23 cellular contexts compared by ENCODE assay signal in genomic region chr7:13448243-13448642, GRCh38.
"Had no signal": no experiment of that assay in that cellular context is flagged by ENCODE, and none has a peak within 500 bp of the region (broad histone marks: within the 10 kb centered on the region; RNA-seq: fewer than 3 reads in every experiment).

No MANE protein-coding gene starts in this region.

- H3K27me3 ChIP-seq: esophagus muscularis mucosa, gastrocnemius medialis, neural progenitor cell, upper lobe of right lung had no signal

- H3K9me3 Mint-ChIP-seq: neural progenitor cell had no signal

- ATAC-seq: activated T-cell treated with anti-CD3 and anti-CD28 coated beads, Interleukin-2, amount 50 U/mL, for 4 hours; gastrocnemius medialis; left ventricle myocardium superior; naive thymus-derived CD8-positive, alpha-beta T cell; WTC11 had no signal

- H3K27me3 Mint-ChIP-seq: activated naive CD4-positive, alpha-beta T cell treated with anti-CD3 and anti-CD28 coated beads, Interleukin-2, amount 10 ng/mL, durations not matched to agents 7 days and 5 days; naive thymus-derived CD8-positive, alpha-beta T cell; progenitor cell of endocrine pancreas had no signal

- H3K27ac ChIP-seq: coronary artery, esophagus muscularis mucosa, gastrocnemius medialis, neural progenitor cell, upper lobe of right lung had no signal

- DNase-seq: activated CD4-positive, alpha-beta T cell treated with anti-CD3 and anti-CD28 coated beads, Interleukin-2, amount 50 U/mL, for 48 hours; activated CD8-positive, alpha-beta memory T cell treated with anti-CD3 and anti-CD28 coated beads, Interleukin-2, amount 50 U/mL, for 48 hours; activated naive CD4-positive, alpha-beta T cell treated with anti-CD3 and anti-CD28 coated beads, Interleukin-2, amount 10 ng/mL, durations not matched to agents 7 days and 5 days; activated T-cell treated with anti-CD3 and anti-CD28 coated beads, Interleukin-2, amount 50 U/mL, for 4 hours; amygdala; cerebellar nuclear complex; gastrocnemius medialis; head of caudate nucleus; hypothalamus; left ventricle myocardium superior; mammary epithelial cell; naive thymus-derived CD8-positive, alpha-beta T cell; stimulated activated CD4-positive, alpha-beta T cell treated with anti-CD3 and anti-CD28 coated beads, Interleukin-2, amount 100 ng/mL, for 48 hours; stimulated activated CD8-positive, alpha-beta memory T cell treated with anti-CD3 and anti-CD28 coated beads, Interleukin-4, amount 100 ng/mL, for 48 hours; stimulated activated naive CD4-positive, alpha-beta T cell treated with Interleukin-2 at 50 U/mL for 16 hours; T-helper 9 cell; upper lobe of right lung had no signal

- H3K4me3 Mint-ChIP-seq: activated naive CD4-positive, alpha-beta T cell treated with anti-CD3 and anti-CD28 coated beads, Interleukin-2, amount 10 ng/mL, durations not matched to agents 7 days and 5 days; activated T-cell treated with anti-CD3 and anti-CD28 coated beads, Interleukin-2, amount 50 U/mL, for 4 hours; mesothelial cell of epicardium; naive thymus-derived CD8-positive, alpha-beta T cell; neural progenitor cell; WTC11 had no signal

- H3K36me3 Mint-ChIP-seq: activated naive CD4-positive, alpha-beta T cell treated with anti-CD3 and anti-CD28 coated beads, Interleukin-2, amount 10 ng/mL, durations not matched to agents 7 days and 5 days; mesothelial cell of epicardium; neural progenitor cell; WTC11 had no signal

- H3K4me3 ChIP-seq: coronary artery, esophagus muscularis mucosa, gastrocnemius medialis, neural progenitor cell, upper lobe of right lung had no signal

- H3K36me3 ChIP-seq: esophagus muscularis mucosa, gastrocnemius medialis, neural progenitor cell, upper lobe of right lung had no signal

- H3K4me1 Mint-ChIP-seq: activated naive CD4-positive, alpha-beta T cell treated with anti-CD3 and anti-CD28 coated beads, Interleukin-2, amount 10 ng/mL, durations not matched to agents 7 days and 5 days; mesothelial cell of epicardium; naive thymus-derived CD8-positive, alpha-beta T cell; neural progenitor cell; WTC11 had no signal

- H3K27ac Mint-ChIP-seq: activated naive CD4-positive, alpha-beta T cell treated with anti-CD3 and anti-CD28 coated beads, Interleukin-2, amount 10 ng/mL, durations not matched to agents 7 days and 5 days; mesothelial cell of epicardium; naive thymus-derived CD8-positive, alpha-beta T cell; neural progenitor cell; progenitor cell of endocrine pancreas; WTC11 had no signal
